Comparison of ENCODE assay signal across 17 cellular contexts in genomic region chr12:58906917-58907316, GRCh38. TPM values are rescaled to one million over a fixed set of nuclear protein-coding genes. Genes with fewer than 3 reads are reported as not detected.
DNase-seq lines count a peak whose midpoint lies in the region; ATAC-seq and TF ChIP-seq lines count a peak whose summit lies in the region.
"Had no signal": no experiment of that assay in that cellular context is flagged by ENCODE, and none has a peak within 500 bp of the region (broad histone marks: within the 10 kb centered on the region; RNA-seq: fewer than 3 reads in every experiment).

No MANE protein-coding gene starts in this region.

- H3K9me3 ChIP-seq in SJCRH30 (replicated peaks) = peaks cover 14% of the 10 kb centered on the region
- no peaks in the 10 kb centered on the region for H3K9me3 ChIP-seq in endodermal cell (ENCODE audit: control insufficient read depth, low read length)
- H3K9me3 ChIP-seq in Karpas-422 (ENCODE audit: low read length) = no peaks in the 10 kb centered on the region

- no peaks in the 10 kb centered on the region for H3K79me2 ChIP-seq in GM23338 (replicated peaks; ENCODE audit: insufficient read depth)
- peaks cover 2% of the 10 kb centered on the region for H3K79me2 ChIP-seq in mesendoderm (ENCODE audit: control insufficient read depth, insufficient read depth, low read length)
- no peaks in the 10 kb centered on the region for H3K79me2 ChIP-seq in Karpas-422 (ENCODE audit: low read length)

- no peak overlapping the region for H3K18ac ChIP-seq in mesendoderm (ENCODE audit: low read length)

- H3K36me3 ChIP-seq in GM23338 (ENCODE audit: insufficient read depth) = no peaks in the 10 kb centered on the region
- peaks cover 88% of the 10 kb centered on the region for H3K36me3 ChIP-seq in SJCRH30
- H3K36me3 ChIP-seq in endodermal cell (ENCODE audit: control insufficient read depth, insufficient read depth, low read length) = peaks cover 87% of the 10 kb centered on the region
- H3K36me3 ChIP-seq in mesendoderm (ENCODE audit: control insufficient read depth, insufficient read depth, low read length) = peaks cover 5% of the 10 kb centered on the region
- H3K36me3 ChIP-seq in Karpas-422 (ENCODE audit: insufficient read depth, low read length) = no peaks in the 10 kb centered on the region

- H3K9me2 ChIP-seq in GM23338 (ENCODE audit: insufficient read depth) = no peaks in the 10 kb centered on the region
- H3K9me2 ChIP-seq in Karpas-422 (replicated peaks; ENCODE audit: insufficient read depth, low read length) = no peaks in the 10 kb centered on the region

- H4K5ac ChIP-seq in mesendoderm (ENCODE audit: low read length) = no peak overlapping the region

- H3K27me3 ChIP-seq in GM23338 (ENCODE audit: insufficient read depth) = no peaks in the 10 kb centered on the region
- no peaks in the 10 kb centered on the region for H3K27me3 ChIP-seq in SJCRH30
- H3K27me3 ChIP-seq in endodermal cell (ENCODE audit: control insufficient read depth, insufficient read depth, low read length, poor library complexity, severe bottlenecking) = no peaks in the 10 kb centered on the region
- no peaks in the 10 kb centered on the region for H3K27me3 ChIP-seq in mesendoderm (ENCODE audit: insufficient read depth, low read length, poor library complexity)
- no peaks in the 10 kb centered on the region for H3K27me3 ChIP-seq in Karpas-422 (ENCODE audit: low read length)

- H2BK120ac ChIP-seq in mesendoderm (ENCODE audit: low read depth, low read length) = no peak overlapping the region

- H3F3A ChIP-seq in GM23338 (replicated peaks; ENCODE audit: low read depth) = no peaks in the 10 kb centered on the region

- peak overlapping the region; percentile 43; the same call in 1 of the 2 replicates for H3K27ac Mint-ChIP-seq in GM23338
- peak overlapping the region; percentile 54 for H3K27ac Mint-ChIP-seq in endodermal cell
- H3K27ac Mint-ChIP-seq: HFFc6 had no signal

- H3K9ac ChIP-seq in endodermal cell (ENCODE audit: extremely low read depth, low read length, poor library complexity, severe bottlenecking) (no peak overlapping the region), mesendoderm (ENCODE audit: low read length) (no peak overlapping the region), Karpas-422 (ENCODE audit: low read length) (no peak overlapping the region)

- H3K27ac ChIP-seq in GM23338 (ENCODE audit: low read depth) (no peak overlapping the region), SJCRH30 (peak overlapping the region; percentile 27; the same call in 1 of the 2 replicates), endodermal cell (ENCODE audit: low read depth, low read length) (peak overlapping the region; percentile 32), mesendoderm (ENCODE audit: low read depth, low read length) (no peak overlapping the region), Karpas-422 (ENCODE audit: low read length) (no peak overlapping the region)

- H3K4me3 Mint-ChIP-seq in GM23338 (no peak overlapping the region), endodermal cell (no peak overlapping the region)
- H3K4me3 Mint-ChIP-seq: HFFc6 had no signal

- DNase-seq in GM23338 (ENCODE audit: low spot score) (no peak), SJCRH30 (no peak), endodermal cell (no peak), mesendoderm (no peak), Karpas-422 (no peak), dermis blood vessel endothelial cell (no peak)
- DNase-seq: C1 segment of cervical spinal cord, DMS 273 treated with DMSO at 0.1 percent for 48 hours, GF-D8, HFFc6, NCI-H1105, NCI-H1694 treated with DMSO at 0.1 percent for 48 hours, NCI-H524, Right ventricle myocardium superior had no signal

- no peak overlapping the region for H4K8ac ChIP-seq in mesendoderm (ENCODE audit: low read depth, low read length)

- no peaks in the 10 kb centered on the region for H3K4me1 ChIP-seq in GM23338 (ENCODE audit: insufficient read depth)
- H3K4me1 ChIP-seq in SJCRH30 = peaks cover 21% of the 10 kb centered on the region
- peaks cover 17% of the 10 kb centered on the region for H3K4me1 ChIP-seq in endodermal cell (ENCODE audit: control insufficient read depth, insufficient read depth, low read length)
- H3K4me1 ChIP-seq in mesendoderm (ENCODE audit: control insufficient read depth, low read depth, low read length) = peaks cover 1% of the 10 kb centered on the region
- H3K4me1 ChIP-seq in Karpas-422 (ENCODE audit: low read length) = no peaks in the 10 kb centered on the region

- H3K36me3 Mint-ChIP-seq in GM23338 (ENCODE audit: low read depth) (peaks cover 32% of the 10 kb centered on the region), endodermal cell (ENCODE audit: low read depth) (peaks cover 86% of the 10 kb centered on the region)

- no peak overlapping the region for H3K56ac ChIP-seq in mesendoderm (ENCODE audit: low read length)

- no peak for TF ChIP-seq CTCF in GM23338 (conservative IDR thresholded peaks at IDR 0.05; ENCODE audit: low read depth in 2 of 2)
- no peak for TF ChIP-seq CTCF in endodermal cell (conservative IDR thresholded peaks at IDR 0.05)

- H2AFZ ChIP-seq in GM23338 (no peak overlapping the region), Karpas-422 (ENCODE audit: low read length) (no peak overlapping the region)

- H3K4me2 ChIP-seq in GM23338 (no peak overlapping the region), mesendoderm (ENCODE audit: low read length) (no peak overlapping the region), Karpas-422 (ENCODE audit: low read depth, low read length, poor library complexity, severe bottlenecking) (no peak overlapping the region)

- WGBS in endodermal cell (ENCODE audit: insufficient coverage in 1 of 2, insufficient read length in 1 of 2), 2 experiments = 94% methylated on average over 3 of the region's 3 CpGs
- WGBS in mesendoderm (ENCODE audit: extremely low coverage, insufficient coverage, low lambda C conversion rate) = no CpG with 5 or more reads among the region's 3 CpGs

- H3K4ac ChIP-seq in mesendoderm (ENCODE audit: low read depth, low read length) = no peak overlapping the region

- peak overlapping the region; percentile 61 for H2AK5ac ChIP-seq in mesendoderm (ENCODE audit: low read length)

- H2BK15ac ChIP-seq in mesendoderm (replicated peaks; ENCODE audit: low read depth) = no peak overlapping the region

- H3K9me3 Mint-ChIP-seq in GM23338 (peaks cover 5% of the 10 kb centered on the region; the same call in 1 of the 3 replicates), endodermal cell (peaks cover 6% of the 10 kb centered on the region)

- H4K20me1 ChIP-seq in GM23338 (replicated peaks; ENCODE audit: insufficient read depth) = peaks cover 6% of the 10 kb centered on the region; the same call in 1 of the 2 replicates
- H4K20me1 ChIP-seq in Karpas-422 (ENCODE audit: insufficient read depth, low read depth, low read length) = no peaks in the 10 kb centered on the region

- H3K4me3 ChIP-seq in GM23338 = no peak overlapping the region
- no peak overlapping the region for H3K4me3 ChIP-seq in SJCRH30
- H3K4me3 ChIP-seq in endodermal cell (ENCODE audit: low read length) = peak overlapping the region; percentile 27
- no peak overlapping the region for H3K4me3 ChIP-seq in mesendoderm (ENCODE audit: low read length)
- no peak overlapping the region for H3K4me3 ChIP-seq in Karpas-422 (ENCODE audit: low read length)

- peaks cover 18% of the 10 kb centered on the region for H3K79me1 ChIP-seq in mesendoderm (ENCODE audit: low read length)

- no peak overlapping the region for H3K23ac ChIP-seq in mesendoderm (ENCODE audit: low read length)

- no peak overlapping the region for H2BK5ac ChIP-seq in mesendoderm (ENCODE audit: low read length)

- ATAC-seq in GM23338 = no peak
- ATAC-seq in HG03280 (IDR thresholded peaks at IDR 0.05; ENCODE audit: unreplicated experiment) = no peak
- no peak for ATAC-seq in GM19467 (IDR thresholded peaks at IDR 0.05; ENCODE audit: unreplicated experiment)
- ATAC-seq: SK-N-SH treated with all-trans-retinoic acid at 6 μM for 48 hours had no signal

- peaks cover 5% of the 10 kb centered on the region for H3K27me3 Mint-ChIP-seq in GM23338 (ENCODE audit: insufficient read depth, low read depth, poor library complexity)
- no peaks in the 10 kb centered on the region for H3K27me3 Mint-ChIP-seq in endodermal cell (ENCODE audit: insufficient read depth)

- H3K4me1 Mint-ChIP-seq in GM23338 = peaks cover 10% of the 10 kb centered on the region
- H3K4me1 Mint-ChIP-seq in endodermal cell = peaks cover 38% of the 10 kb centered on the region

TF ChIP-seq in GM23338, 12 proteins besides CTCF, POLR2A, EP300 and RAD21 (continues in another document):
- TF ChIP-seq ZNF114 (CRISPR knock-in tag; IDR thresholded peaks at IDR 0.05) = no peak
- TF ChIP-seq ZNF331 (CRISPR knock-in tag; IDR thresholded peaks at IDR 0.05; ENCODE audit: low read depth) = no peak
- TF ChIP-seq CREB1 (CRISPR knock-in tag; IDR thresholded peaks at IDR 0.05; ENCODE audit: low read depth) = no peak
- no peak for TF ChIP-seq STAT1 (IDR thresholded peaks at IDR 0.05; ENCODE audit: unreplicated experiment)
- TF ChIP-seq EZH2phosphoT487 (IDR thresholded peaks at IDR 0.05; ENCODE audit: unreplicated experiment) = no peak
- TF ChIP-seq JUNB (IDR thresholded peaks at IDR 0.05; ENCODE audit: unreplicated experiment) = no peak
- no peak for TF ChIP-seq POLR2AphosphoS5 (IDR thresholded peaks at IDR 0.05; ENCODE audit: low read depth)
- TF ChIP-seq, protein P1, sequence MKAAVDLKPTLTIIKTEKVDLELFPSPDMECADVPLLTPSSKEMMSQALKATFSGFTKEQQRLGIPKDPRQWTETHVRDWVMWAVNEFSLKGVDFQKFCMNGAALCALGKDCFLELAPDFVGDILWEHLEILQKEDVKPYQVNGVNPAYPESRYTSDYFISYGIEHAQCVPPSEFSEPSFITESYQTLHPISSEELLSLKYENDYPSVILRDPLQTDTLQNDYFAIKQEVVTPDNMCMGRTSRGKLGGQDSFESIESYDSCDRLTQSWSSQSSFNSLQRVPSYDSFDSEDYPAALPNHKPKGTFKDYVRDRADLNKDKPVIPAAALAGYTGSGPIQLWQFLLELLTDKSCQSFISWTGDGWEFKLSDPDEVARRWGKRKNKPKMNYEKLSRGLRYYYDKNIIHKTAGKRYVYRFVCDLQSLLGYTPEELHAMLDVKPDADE (IDR thresholded peaks at IDR 0.05) = no peak

RNA-seq across cellular contexts. Expression of gene LRIG3, which starts 13.4 kb away (rescaled TPM):
- 7.5 and 10.9 TPM in 2 replicates for total RNA-seq in GM23338 (2014; rRNA removed; shearing (Covaris generic))
- 1.6 and 1.9 TPM in 2 replicates for polyA plus RNA-seq in GM23338 (2016; fragmentation: Nextera tagmentation; extraction: Ambion mirVana)
- total RNA-seq in SJCRH30 (2014; rRNA removed; shearing (Covaris generic)) = 129 and 150 TPM in 2 replicates
- total RNA-seq in endodermal cell (100 to 1,000 TPM; 196 to 367 TPM), dermis blood vessel endothelial cell (28.9 and 39.8 TPM in 2 replicates)
- polyA plus RNA-seq in endodermal cell (2013, experiment 1 of 2) = 79.3 TPM
- polyA plus RNA-seq in endodermal cell (2013, experiment 2 of 2) = 93.8 TPM
- 15.6 TPM for polyA plus RNA-seq in mesendoderm (2013, experiment 1 of 2)
- 16.0 TPM for polyA plus RNA-seq in mesendoderm (2013, experiment 2 of 2)
- not detected in 2 replicates for total RNA-seq in Karpas-422 (2014; rRNA removed; shearing (Covaris generic); ENCODE audit: low replicate concordance)

Comparison
In these comparisons a context has a peak if more than half of its experiments do, and no peak if none do; other contexts are left out.
1. H3K27ac ChIP-seq: peak in SJCRH30 (single experiment) and endodermal cell (single experiment); none in GM23338 (single experiment), mesendoderm (single experiment) and Karpas-422 (single experiment).